Comparison of ENCODE assay signal across 35 cellular contexts in genomic region chr3:45325676-45326075, GRCh38.
"Had no signal": no experiment of that assay in that cellular context is flagged by ENCODE, and none has a peak within 500 bp of the region (broad histone marks: within the 10 kb centered on the region; RNA-seq: fewer than 3 reads in every experiment).

No MANE protein-coding gene starts in this region.

- ATAC-seq: activated CD8-positive, alpha-beta T cell treated with anti-CD3 and anti-CD28 coated beads for 36 hours; activated naive CD4-positive, alpha-beta T cell treated with anti-CD3 and anti-CD28 coated beads, Interleukin-2, amount 50 U/mL, for 72 hours; activated T-cell treated with anti-CD3 and anti-CD28 coated beads, Interleukin-2, amount 50 U/mL, for 4 hours; activated T-cell treated with anti-CD3 and anti-CD28 coated beads, Interleukin-2, amount 50 U/mL, for 72 hours; activated T-helper 17 cell treated with anti-CD3 and anti-CD28 coated beads, Interleukin-2, amount 50 U/mL, for 72 hours; body of pancreas had no signal

- H3K4me3 ChIP-seq: adrenal gland, body of pancreas, breast epithelium had no signal

- H3K36me3 ChIP-seq: adrenal gland, brain microvascular endothelial cell, breast epithelium had no signal

- H3K27me3 ChIP-seq: body of pancreas, breast epithelium had no signal

- H3K4me1 Mint-ChIP-seq: activated B cell treated with CpG ODN at 0.5 μM for 24 hours; activated CD4-positive, alpha-beta T cell treated with anti-CD3 and anti-CD28 coated beads, Interleukin-2, amount 10 ng/mL, durations not matched to agents 24 days and 14 days; activated T-helper 17 cell treated with anti-CD3 and anti-CD28 coated beads, Interleukin-2, amount 50 U/mL, for 72 hours had no signal

- H3K27ac Mint-ChIP-seq: activated B cell treated with CpG ODN at 0.5 μM for 24 hours; activated CD4-positive, alpha-beta memory T cell treated with anti-CD3 and anti-CD28 coated beads for 36 hours; activated CD4-positive, alpha-beta T cell treated with anti-CD3 and anti-CD28 coated beads, Interleukin-2, amount 10 ng/mL, durations not matched to agents 24 days and 14 days; activated CD8-positive, alpha-beta T cell treated with anti-CD3 and anti-CD28 coated beads for 36 hours; activated naive CD4-positive, alpha-beta T cell treated with anti-CD3 and anti-CD28 coated beads for 36 hours; activated naive CD4-positive, alpha-beta T cell treated with anti-CD3 and anti-CD28 coated beads, Interleukin-2, amount 50 U/mL, for 72 hours; activated naive CD8-positive, alpha-beta T cell treated with anti-CD3 and anti-CD28 coated beads for 36 hours; activated T-cell treated with anti-CD3 and anti-CD28 coated beads, Interleukin-2, amount 50 U/mL, for 72 hours; activated T-helper 1 cell treated with anti-CD3 and anti-CD28 coated beads, Interleukin-12 subunit alpha, Interleukin-12 subunit beta, Interleukin-2, Interleukin-4 antibody, amounts not matched to agents 30 ng/mL and 10 ng/mL and 1 ng/mL, durations not matched to agents 14 hours and 24 hours and 36 hours; activated T-helper 17 cell treated with anti-CD3 and anti-CD28 coated beads, Interleukin-2, amount 50 U/mL, for 72 hours; T-helper 1 cell treated with Interleukin-12 subunit alpha and Interleukin-12 subunit beta and Interleukin-4 antibody, amounts not matched to agents 30 μg/mL and 1 μg/mL, for 36 hours; T-helper 2 cell treated with Interferon-gamma antibody and Interleukin-4, amounts not matched to agents 5 μg/mL and 100 μg/mL, for 36 hours had no signal

- DNase-seq: activated B cell treated with CpG ODN at 0.5 μM for 24 hours; activated CD4-positive, alpha-beta memory T cell treated with anti-CD3 and anti-CD28 coated beads for 36 hours; activated CD4-positive, alpha-beta T cell treated with anti-CD3 and anti-CD28 coated beads for 4 hours; activated CD4-positive, alpha-beta T cell treated with anti-CD3 and anti-CD28 coated beads, Interleukin-2, amount 10 ng/mL, durations not matched to agents 24 days and 14 days; activated CD4-positive, alpha-beta T cell treated with anti-CD3 and anti-CD28 coated beads, Interleukin-2, amount 50 U/mL, for 1 hour; activated CD4-positive, alpha-beta T cell treated with anti-CD3 and anti-CD28 coated beads, Interleukin-2, amount 50 U/mL, for 4 hours; activated CD4-positive, CD25-positive, alpha-beta regulatory T cell treated with anti-CD3 and anti-CD28 coated beads, Interleukin-2, amount 50 U/mL, for 72 hours; activated CD8-positive, alpha-beta memory T cell treated with anti-CD3 and anti-CD28 coated beads, Interleukin-2, amount 50 U/mL, for 4 hours; activated CD8-positive, alpha-beta T cell treated with anti-CD3 and anti-CD28 coated beads for 36 hours; activated effector memory CD4-positive, alpha-beta T cell treated with anti-CD3 and anti-CD28 coated beads, Interleukin-2, amount 50 U/mL, for 16 hours; activated gamma-delta T cell treated with Interleukin-2 at 50 U/mL for 16 hours; activated naive CD4-positive, alpha-beta T cell; activated naive CD4-positive, alpha-beta T cell treated with anti-CD3 and anti-CD28 coated beads for 36 hours; activated naive CD4-positive, alpha-beta T cell treated with anti-CD3 and anti-CD28 coated beads, Interleukin-2, amount 50 U/mL, for 16 hours; activated naive CD8-positive, alpha-beta T cell treated with anti-CD3 and anti-CD28 coated beads for 36 hours; activated T-cell treated with anti-CD3 and anti-CD28 coated beads for 4 hours; activated T-cell treated with anti-CD3 and anti-CD28 coated beads, Interleukin-2, amount 50 U/mL, for 1 hour; activated T-cell treated with anti-CD3 and anti-CD28 coated beads, Interleukin-2, amount 50 U/mL, for 4 hours; activated T-cell treated with anti-CD3 and anti-CD28 coated beads, Interleukin-2, amount 50 U/mL, for 72 hours; amniotic stem cell; aorta; body of pancreas; brain microvascular endothelial cell; central memory CD4-positive, alpha-beta T cell; T-helper 1 cell; T-helper 2 cell; T-helper 9 cell had no signal

- H3K27ac ChIP-seq: adrenal gland, body of pancreas, brain microvascular endothelial cell, breast epithelium, VCaP had no signal

- H3K36me3 Mint-ChIP-seq: activated CD4-positive, alpha-beta memory T cell treated with anti-CD3 and anti-CD28 coated beads for 36 hours; activated naive CD4-positive, alpha-beta T cell treated with anti-CD3 and anti-CD28 coated beads, Interleukin-2, amount 50 U/mL, for 72 hours; activated naive CD8-positive, alpha-beta T cell treated with anti-CD3 and anti-CD28 coated beads for 36 hours had no signal

- H3K9me3 Mint-ChIP-seq: activated B cell treated with CpG ODN at 0.5 μM for 24 hours; activated CD4-positive, alpha-beta memory T cell treated with anti-CD3 and anti-CD28 coated beads for 36 hours; activated CD4-positive, alpha-beta T cell treated with anti-CD3 and anti-CD28 coated beads, Interleukin-2, amount 10 ng/mL, durations not matched to agents 24 days and 14 days; activated CD8-positive, alpha-beta T cell treated with anti-CD3 and anti-CD28 coated beads for 36 hours; activated naive CD4-positive, alpha-beta T cell treated with anti-CD3 and anti-CD28 coated beads for 36 hours; activated naive CD4-positive, alpha-beta T cell treated with anti-CD3 and anti-CD28 coated beads, Interleukin-2, amount 50 U/mL, for 72 hours; activated naive CD8-positive, alpha-beta T cell treated with anti-CD3 and anti-CD28 coated beads for 36 hours; activated T-cell treated with anti-CD3 and anti-CD28 coated beads, Interleukin-2, amount 50 U/mL, for 4 hours; activated T-cell treated with anti-CD3 and anti-CD28 coated beads, Interleukin-2, amount 50 U/mL, for 72 hours; activated T-helper 1 cell treated with anti-CD3 and anti-CD28 coated beads, Interleukin-12 subunit alpha, Interleukin-12 subunit beta, Interleukin-2, Interleukin-4 antibody, amounts not matched to agents 30 ng/mL and 10 ng/mL and 1 ng/mL, durations not matched to agents 14 hours and 24 hours and 36 hours; activated T-helper 17 cell treated with anti-CD3 and anti-CD28 coated beads, Interleukin-2, amount 50 U/mL, for 72 hours; T-helper 1 cell treated with Interleukin-12 subunit alpha and Interleukin-12 subunit beta and Interleukin-4 antibody, amounts not matched to agents 30 μg/mL and 1 μg/mL, for 36 hours; T-helper 2 cell treated with Interferon-gamma antibody and Interleukin-4, amounts not matched to agents 5 μg/mL and 100 μg/mL, for 36 hours had no signal

- H3K4me3 Mint-ChIP-seq: activated B cell treated with CpG ODN at 0.5 μM for 24 hours; activated CD4-positive, alpha-beta memory T cell treated with anti-CD3 and anti-CD28 coated beads for 36 hours; activated CD4-positive, alpha-beta T cell treated with anti-CD3 and anti-CD28 coated beads, Interleukin-2, amount 10 ng/mL, durations not matched to agents 24 days and 14 days; activated CD8-positive, alpha-beta T cell treated with anti-CD3 and anti-CD28 coated beads for 36 hours; activated naive CD4-positive, alpha-beta T cell treated with anti-CD3 and anti-CD28 coated beads for 36 hours; activated naive CD8-positive, alpha-beta T cell treated with anti-CD3 and anti-CD28 coated beads for 36 hours; activated T-cell treated with anti-CD3 and anti-CD28 coated beads, Interleukin-2, amount 50 U/mL, for 4 hours; activated T-cell treated with anti-CD3 and anti-CD28 coated beads, Interleukin-2, amount 50 U/mL, for 72 hours; activated T-helper 1 cell treated with anti-CD3 and anti-CD28 coated beads, Interleukin-12 subunit alpha, Interleukin-12 subunit beta, Interleukin-2, Interleukin-4 antibody, amounts not matched to agents 30 ng/mL and 10 ng/mL and 1 ng/mL, durations not matched to agents 14 hours and 24 hours and 36 hours; activated T-helper 17 cell treated with anti-CD3 and anti-CD28 coated beads, Interleukin-2, amount 50 U/mL, for 72 hours; T-helper 1 cell treated with Interleukin-12 subunit alpha and Interleukin-12 subunit beta and Interleukin-4 antibody, amounts not matched to agents 30 μg/mL and 1 μg/mL, for 36 hours; T-helper 2 cell treated with Interferon-gamma antibody and Interleukin-4, amounts not matched to agents 5 μg/mL and 100 μg/mL, for 36 hours had no signal

- H3K4me1 ChIP-seq: adrenal gland, body of pancreas, breast epithelium had no signal
